In the genomic region with DNA sequence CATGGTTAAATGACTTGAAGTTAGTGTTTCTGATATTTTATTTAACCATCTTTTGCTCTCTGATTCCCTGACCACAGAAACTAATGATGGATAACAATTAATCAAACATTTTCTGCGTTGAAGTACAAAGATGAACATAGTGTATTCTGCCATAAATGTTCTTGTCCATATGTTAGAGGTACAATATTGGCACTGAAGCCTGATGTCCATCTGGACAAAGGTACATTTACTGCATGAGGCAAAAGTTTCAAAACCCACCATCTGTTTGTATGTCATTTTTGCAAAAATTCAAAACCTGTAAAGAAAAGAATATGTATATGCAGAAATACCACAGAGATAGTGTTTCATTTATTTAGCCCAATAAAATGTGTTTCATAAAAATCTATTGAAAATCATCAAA, we compare ENCODE assay signal across 23 cellular contexts.
"Had no signal": no experiment of that assay in that cellular context is flagged by ENCODE, and none has a peak within 500 bp of the region (broad histone marks: within the 10 kb centered on the region; RNA-seq: fewer than 3 reads in every experiment).

No MANE protein-coding gene starts in this region.

- ATAC-seq: effector memory CD8-positive, alpha-beta T cell; esophagus mucosa; gastrocnemius medialis; heart right ventricle; left cardiac atrium; left lung; left ventricle myocardium superior; lower lobe of right lung; mucosa of descending colon; naive thymus-derived CD8-positive, alpha-beta T cell had no signal

- H3K27ac Mint-ChIP-seq: dendritic cell treated with granulocyte-macrophage colony-stimulating factor and Interleukin-4, amounts not matched to agents 40 ng/mL and 50 ng/mL, for 4 days; effector memory CD8-positive, alpha-beta T cell; endodermal cell; mesothelial cell of epicardium; naive B cell; naive thymus-derived CD8-positive, alpha-beta T cell had no signal

- DNase-seq: effector CD8-positive, alpha-beta T cell; effector memory CD8-positive, alpha-beta T cell; endodermal cell; erythroblast; esophagus squamous epithelium; foreskin fibroblast; foreskin melanocyte; gastrocnemius medialis; glutamatergic neuron; head of caudate nucleus; heart right ventricle; hippocampal formation; left cardiac atrium; left lung; left ventricle myocardium superior; lower lobe of right lung; mesenchymal stem cell; mucosa of descending colon; naive B cell; naive thymus-derived CD8-positive, alpha-beta T cell had no signal

- H3K36me3 Mint-ChIP-seq: mesothelial cell of epicardium; naive B cell; naive thymus-derived CD8-positive, alpha-beta T cell had no signal

- H3K27me3 Mint-ChIP-seq: dendritic cell treated with granulocyte-macrophage colony-stimulating factor and Interleukin-4, amounts not matched to agents 40 ng/mL and 50 ng/mL, for 4 days; effector memory CD8-positive, alpha-beta T cell; naive B cell; naive thymus-derived CD8-positive, alpha-beta T cell had no signal

- H3K4me3 Mint-ChIP-seq: dendritic cell treated with granulocyte-macrophage colony-stimulating factor and Interleukin-4, amounts not matched to agents 40 ng/mL and 50 ng/mL, for 4 days; effector memory CD8-positive, alpha-beta T cell; endodermal cell; mesothelial cell of epicardium; naive B cell; naive thymus-derived CD8-positive, alpha-beta T cell had no signal

- H3K4me1 Mint-ChIP-seq: endodermal cell, mesothelial cell of epicardium, naive B cell had no signal
